ENCODE assay signal across 1 cellular context in the genomic region with DNA sequence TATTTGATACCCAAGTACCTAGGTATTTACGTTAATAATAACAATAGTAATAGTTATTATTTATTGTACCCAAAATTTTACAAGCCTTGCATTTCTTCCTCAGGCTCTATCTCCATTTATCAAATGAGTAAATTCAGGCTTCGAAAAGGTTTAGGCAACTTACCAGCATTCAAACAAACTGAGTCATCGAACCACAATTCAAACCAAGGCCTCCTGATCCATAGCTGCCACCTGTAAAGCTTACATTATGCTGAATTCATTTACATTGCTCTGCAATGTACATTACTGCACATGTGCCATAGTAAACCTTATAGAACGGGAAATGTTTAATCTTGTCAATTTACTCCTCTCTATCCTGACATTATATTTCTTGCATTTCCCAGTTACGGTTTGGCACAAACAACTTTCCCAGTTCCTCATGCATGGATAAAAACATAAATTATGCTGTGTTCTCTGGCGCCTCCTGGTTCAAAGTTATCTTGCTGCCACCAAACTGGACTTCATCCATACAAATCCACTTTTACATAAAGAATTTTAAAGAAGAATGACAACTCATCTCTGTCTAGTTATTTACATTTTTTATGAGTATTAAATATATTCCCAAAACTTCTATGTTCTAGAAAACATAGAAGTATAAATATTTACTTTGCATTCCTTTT.
TF ChIP-seq lines count a peak whose summit lies in the region.

No MANE protein-coding gene starts in this region.

TF ChIP-seq in HEK293, 187 proteins besides CTCF, POLR2A, EP300 and RAD21 (continued from another document):
- TF ChIP-seq, protein P1, sequence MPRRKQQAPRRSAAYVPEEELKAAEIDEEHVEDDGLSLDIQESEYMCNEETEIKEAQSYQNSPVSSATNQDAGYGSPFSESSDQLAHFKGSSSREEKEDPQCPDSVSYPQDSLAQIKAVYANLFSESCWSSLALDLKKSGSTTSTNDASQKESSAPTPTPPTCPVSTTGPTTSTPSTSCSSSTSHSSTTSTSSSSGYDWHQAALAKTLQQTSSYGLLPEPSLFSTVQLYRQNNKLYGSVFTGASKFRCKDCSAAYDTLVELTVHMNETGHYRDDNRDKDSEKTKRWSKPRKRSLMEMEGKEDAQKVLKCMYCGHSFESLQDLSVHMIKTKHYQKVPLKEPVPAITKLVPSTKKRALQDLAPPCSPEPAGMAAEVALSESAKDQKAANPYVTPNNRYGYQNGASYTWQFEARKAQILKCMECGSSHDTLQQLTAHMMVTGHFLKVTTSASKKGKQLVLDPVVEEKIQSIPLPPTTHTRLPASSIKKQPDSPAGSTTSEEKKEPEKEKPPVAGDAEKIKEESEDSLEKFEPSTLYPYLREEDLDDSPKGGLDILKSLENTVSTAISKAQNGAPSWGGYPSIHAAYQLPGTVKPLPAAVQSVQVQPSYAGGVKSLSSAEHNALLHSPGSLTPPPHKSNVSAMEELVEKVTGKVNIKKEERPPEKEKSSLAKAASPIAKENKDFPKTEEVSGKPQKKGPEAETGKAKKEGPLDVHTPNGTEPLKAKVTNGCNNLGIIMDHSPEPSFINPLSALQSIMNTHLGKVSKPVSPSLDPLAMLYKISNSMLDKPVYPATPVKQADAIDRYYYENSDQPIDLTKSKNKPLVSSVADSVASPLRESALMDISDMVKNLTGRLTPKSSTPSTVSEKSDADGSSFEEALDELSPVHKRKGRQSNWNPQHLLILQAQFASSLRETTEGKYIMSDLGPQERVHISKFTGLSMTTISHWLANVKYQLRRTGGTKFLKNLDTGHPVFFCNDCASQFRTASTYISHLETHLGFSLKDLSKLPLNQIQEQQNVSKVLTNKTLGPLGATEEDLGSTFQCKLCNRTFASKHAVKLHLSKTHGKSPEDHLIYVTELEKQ (tag by site-specific recombination; IDR thresholded peaks at IDR 0.05; ENCODE audit: borderline replicate concordance) = no peak
TF ChIP-seq in HEK293: peak in this region for 3.
